In genomic region chr5:73442960-73443627, GRCh38 we compare ENCODE assay signal across 2 cellular contexts.
A peak's percentile ranks its signal among the peaks of the same experiment; 100 is the strongest.
TF ChIP-seq lines count a peak whose summit lies in the region.

No MANE protein-coding gene starts in this region.

TF ChIP-seq in GM23338, 12 proteins besides CTCF, POLR2A, EP300 and RAD21:
- TF ChIP-seq, protein P1, sequence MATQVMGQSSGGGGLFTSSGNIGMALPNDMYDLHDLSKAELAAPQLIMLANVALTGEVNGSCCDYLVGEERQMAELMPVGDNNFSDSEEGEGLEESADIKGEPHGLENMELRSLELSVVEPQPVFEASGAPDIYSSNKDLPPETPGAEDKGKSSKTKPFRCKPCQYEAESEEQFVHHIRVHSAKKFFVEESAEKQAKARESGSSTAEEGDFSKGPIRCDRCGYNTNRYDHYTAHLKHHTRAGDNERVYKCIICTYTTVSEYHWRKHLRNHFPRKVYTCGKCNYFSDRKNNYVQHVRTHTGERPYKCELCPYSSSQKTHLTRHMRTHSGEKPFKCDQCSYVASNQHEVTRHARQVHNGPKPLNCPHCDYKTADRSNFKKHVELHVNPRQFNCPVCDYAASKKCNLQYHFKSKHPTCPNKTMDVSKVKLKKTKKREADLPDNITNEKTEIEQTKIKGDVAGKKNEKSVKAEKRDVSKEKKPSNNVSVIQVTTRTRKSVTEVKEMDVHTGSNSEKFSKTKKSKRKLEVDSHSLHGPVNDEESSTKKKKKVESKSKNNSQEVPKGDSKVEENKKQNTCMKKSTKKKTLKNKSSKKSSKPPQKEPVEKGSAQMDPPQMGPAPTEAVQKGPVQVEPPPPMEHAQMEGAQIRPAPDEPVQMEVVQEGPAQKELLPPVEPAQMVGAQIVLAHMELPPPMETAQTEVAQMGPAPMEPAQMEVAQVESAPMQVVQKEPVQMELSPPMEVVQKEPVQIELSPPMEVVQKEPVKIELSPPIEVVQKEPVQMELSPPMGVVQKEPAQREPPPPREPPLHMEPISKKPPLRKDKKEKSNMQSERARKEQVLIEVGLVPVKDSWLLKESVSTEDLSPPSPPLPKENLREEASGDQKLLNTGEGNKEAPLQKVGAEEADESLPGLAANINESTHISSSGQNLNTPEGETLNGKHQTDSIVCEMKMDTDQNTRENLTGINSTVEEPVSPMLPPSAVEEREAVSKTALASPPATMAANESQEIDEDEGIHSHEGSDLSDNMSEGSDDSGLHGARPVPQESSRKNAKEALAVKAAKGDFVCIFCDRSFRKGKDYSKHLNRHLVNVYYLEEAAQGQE (IDR thresholded peaks at IDR 0.05; ENCODE audit: unreplicated experiment): no peak
- peak; percentile 53 for TF ChIP-seq EZH2 (IDR thresholded peaks at IDR 0.05; ENCODE audit: low read depth, unreplicated experiment)

TF ChIP-seq in SK-N-SH, 30 proteins besides CTCF, POLR2A, EP300 and RAD21:
- TF ChIP-seq, protein P2, sequence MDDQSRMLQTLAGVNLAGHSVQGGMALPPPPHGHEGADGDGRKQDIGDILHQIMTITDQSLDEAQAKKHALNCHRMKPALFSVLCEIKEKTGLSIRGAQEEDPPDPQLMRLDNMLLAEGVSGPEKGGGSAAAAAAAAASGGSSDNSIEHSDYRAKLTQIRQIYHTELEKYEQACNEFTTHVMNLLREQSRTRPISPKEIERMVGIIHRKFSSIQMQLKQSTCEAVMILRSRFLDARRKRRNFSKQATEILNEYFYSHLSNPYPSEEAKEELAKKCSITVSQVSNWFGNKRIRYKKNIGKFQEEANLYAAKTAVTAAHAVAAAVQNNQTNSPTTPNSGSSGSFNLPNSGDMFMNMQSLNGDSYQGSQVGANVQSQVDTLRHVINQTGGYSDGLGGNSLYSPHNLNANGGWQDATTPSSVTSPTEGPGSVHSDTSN (IDR thresholded peaks at IDR 0.05): peak; percentile 51; the same call in 1 of the 2 replicates
- TF ChIP-seq SIN3A (IDR thresholded peaks at IDR 0.05; ENCODE audit: borderline replicate concordance, low read depth, low read length) (peak; percentile 5; the same call in 1 of the 2 replicates), NRF1 (IDR thresholded peaks at IDR 0.05; ENCODE audit: low read depth, low read length) (no peak)
